ENCODE assay signal across 8 cellular contexts in genomic region chr5:119743927-119744326, GRCh38.
DNase-seq lines count a peak whose midpoint lies in the region; ATAC-seq, FAIRE-seq and TF ChIP-seq lines count a peak whose summit lies in the region.

No MANE protein-coding gene starts in this region.

- no peak overlapping the region for H3K4me3 ChIP-seq in A549
- H3K4me3 ChIP-seq in kidney epithelial cell (ENCODE audit: low read depth, low read length): no peak overlapping the region
- H3K4me3 ChIP-seq in ovary: no peak overlapping the region

- WGBS in A549 (ENCODE audit: missing lambda C conversion rate): 0% methylated on average over 1 of the region's 1 CpG
- 30 to 36% (median 35%) methylated on average over 1 of the region's 1 CpG for whole genome bisulfite sequencing in ovary, 3 donors

- ATAC-seq in A549: peak; percentile 68 to 85; a peak in 4 of 6 replicates
- peak; percentile 96 for ATAC-seq in GM21723 (IDR thresholded peaks at IDR 0.05; ENCODE audit: unreplicated experiment)

- TF ChIP-seq POLR2A in A549 (IDR thresholded peaks at IDR 0.05; ENCODE audit: low read length) (no peak), ovary (IDR thresholded peaks at IDR 0.05) (no peak)

- H3K27me3 ChIP-seq in kidney epithelial cell (ENCODE audit: control insufficient read depth, insufficient read depth, low read length) (no peaks in the 10 kb centered on the region), ovary (no peaks in the 10 kb centered on the region)

- H3K27ac ChIP-seq in A549 (no peak overlapping the region), ovary (no peak overlapping the region)

- no peak; the same call in 2 of the 3 replicates for TF ChIP-seq CTCF in A549 (IDR thresholded peaks at IDR 0.05)
- peak; percentile 47 for TF ChIP-seq CTCF in kidney epithelial cell (IDR thresholded peaks at IDR 0.05; ENCODE audit: insufficient read depth, low read length, poor library complexity, severe bottlenecking)
- no peak for TF ChIP-seq CTCF in ovary (IDR thresholded peaks at IDR 0.05)

- FAIRE-seq in A549 (lab: Jason Lieb, UNC): no peak

- DNase-seq in A549 (ENCODE audit: low read depth in 1 of 2, low spot score in 1 of 2) (peak; percentile 6 to 65), ELR (ENCODE audit: low read depth) (peak; percentile 51), HPDE6-E6E7 (ENCODE audit: extremely low spot score) (peak; percentile 29), SW480 (ENCODE audit: low spot score) (peak; percentile 37), kidney epithelial cell (ENCODE audit: low read depth) (peak; percentile 4), GM03348 (ENCODE audit: low spot score) (no peak), ovary (no peak)

- POLR2A ChIA-PET in A549 (lab: Yijun Ruan, JAX): no interaction called here

- H3K4me1 ChIP-seq in A549 (no peaks in the 10 kb centered on the region), ovary (ENCODE audit: insufficient read depth) (no peaks in the 10 kb centered on the region)

- intact Hi-C loops in ovary (cut with DNase I): no loop called here

- H3K36me3 ChIP-seq in kidney epithelial cell (ENCODE audit: control insufficient read depth, insufficient read depth, low read length) (no peaks in the 10 kb centered on the region), ovary (no peaks in the 10 kb centered on the region)

- H3K4me2 ChIP-seq in A549: no peak overlapping the region

- TF ChIP-seq RAD21 in A549 (conservative IDR thresholded peaks at IDR 0.05 in 1 of 2, IDR thresholded peaks at IDR 0.05 in 1 of 2): peak; percentile 41 to 57

- CTCF ChIA-PET in A549 (lab: Yijun Ruan, JAX): no interaction called here

- no peaks in the 10 kb centered on the region for H3K9me3 ChIP-seq in A549
- H3K9me3 ChIP-seq in ovary: no peaks in the 10 kb centered on the region

- TF ChIP-seq EP300 in A549 (IDR thresholded peaks at IDR 0.05) (no peak), ovary (IDR thresholded peaks at IDR 0.05) (no peak)

TF ChIP-seq in A549, 52 proteins besides CTCF, POLR2A, EP300 and RAD21:
- TF ChIP-seq REST (IDR thresholded peaks at IDR 0.05) (no peak), HOXB5 (CRISPR knock-in tag; IDR thresholded peaks at IDR 0.05) (peak; percentile 79)
TF ChIP-seq in A549: peak in this region for 1.

Comparison
In these comparisons a context has a peak if more than half of its experiments do, and no peak if none do; other contexts are left out.
1. DNase-seq: peak in A549 (2 of 2), ELR (single experiment), HPDE6-E6E7 (single experiment), SW480 (single experiment) and kidney epithelial cell (single experiment); none in GM03348 (single experiment) and ovary (0 of 5).